8 cellular contexts compared by ENCODE assay signal in the genomic region with DNA sequence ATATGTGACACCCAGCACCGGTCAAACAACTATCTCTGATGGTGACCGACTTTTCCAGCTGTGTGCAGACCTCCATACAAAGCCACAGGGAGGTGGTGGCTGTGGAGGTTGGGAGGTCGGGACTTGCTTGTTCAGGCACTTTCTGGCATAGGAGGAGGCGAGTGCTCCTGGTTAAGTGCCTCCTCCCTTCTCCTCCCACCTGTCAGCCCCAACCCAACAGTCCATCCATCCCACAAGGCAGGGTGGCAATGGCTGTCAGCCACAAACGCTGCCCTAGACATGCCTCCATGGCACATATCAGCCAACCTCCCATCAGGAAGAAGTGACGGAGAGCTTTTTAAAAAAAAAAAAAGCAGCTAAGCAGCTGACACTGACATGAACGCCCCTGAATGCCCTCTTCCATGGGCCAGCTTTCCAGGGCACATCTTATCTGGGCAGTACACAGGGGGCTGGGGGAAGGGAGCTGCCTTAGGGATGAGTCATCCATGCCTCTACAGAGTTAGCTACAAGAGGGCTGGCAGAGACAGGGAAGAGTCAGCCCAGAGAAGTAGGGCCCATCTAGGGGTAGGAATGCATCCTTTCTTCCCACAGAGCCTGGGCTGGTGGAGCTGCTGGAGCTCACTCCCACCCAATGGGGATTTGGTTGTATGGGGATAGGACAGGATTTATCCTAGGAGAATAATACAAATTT. TPM values are rescaled to one million over a fixed set of nuclear protein-coding genes. Genes with fewer than 3 reads are reported as not detected.
DNase-seq lines count a peak whose midpoint lies in the region; ATAC-seq, FAIRE-seq and TF ChIP-seq lines count a peak whose summit lies in the region.

No MANE protein-coding gene starts in this region.

- H3K27me3 ChIP-seq in adipocyte (replicated peaks; ENCODE audit: control insufficient read depth, insufficient read depth, low read length), result no peaks in the 10 kb centered on the region
- no peaks in the 10 kb centered on the region for H3K27me3 ChIP-seq in right atrium auricular region

- peak overlapping the region; percentile 42 for H3K9ac ChIP-seq in adipocyte (ENCODE audit: low read length)

- CTCF ChIA-PET in A549 (lab: Yijun Ruan, JAX), result interaction anchor here (0.8 to 5.3 kb wide), 15 partner anchors 11 to 85 kb away, joined by 3 to 62 read pairs (median 5); partner anchors contain the start of gene NBEAL2

- 0 out of 3 replicates have a peak overlapping the region, but pooled peaks have one; percentile 6 for H3K4me3 ChIP-seq in A549
- H3K4me3 ChIP-seq in adipocyte (ENCODE audit: low read length), result peak overlapping the region; percentile 44
- H3K4me3 ChIP-seq in right atrium auricular region, result no peak overlapping the region
- H3K4me3 ChIP-seq in retinal pigment epithelial cell (ENCODE audit: low read length), result no peak overlapping the region

- WGBS in A549 (ENCODE audit: missing lambda C conversion rate), result 43% methylated on average over 6 of the region's 7 CpGs

- H3K27ac ChIP-seq in A549 (peak overlapping the region; percentile 85 to 88), right atrium auricular region (peak overlapping the region; percentile 85 to 91)

- H3K36me3 ChIP-seq in adipocyte (ENCODE audit: control insufficient read depth, insufficient read depth, low read length, severe bottlenecking), result peaks cover 27% of the 10 kb centered on the region
- peaks cover 19% of the 10 kb centered on the region for H3K36me3 ChIP-seq in right atrium auricular region

- no peak for FAIRE-seq in A549 (lab: Jason Lieb, UNC)

- TF ChIP-seq RAD21 in A549 (conservative IDR thresholded peaks at IDR 0.05 in 1 of 2, IDR thresholded peaks at IDR 0.05 in 1 of 2), result peak; percentile 14 to 15; a peak in 2 of 5 replicates

- no peak for TF ChIP-seq EP300 in A549 (IDR thresholded peaks at IDR 0.05)

- peaks cover 83% of the 10 kb centered on the region for H3K4me1 ChIP-seq in A549
- H3K4me1 ChIP-seq in adipocyte (ENCODE audit: control insufficient read depth, insufficient read depth, low read length), result peaks cover 69% of the 10 kb centered on the region
- H3K4me1 ChIP-seq in right atrium auricular region, result peaks cover 0 to 97% of the 10 kb centered on the region in 2 donors

- H3K9me3 ChIP-seq in A549 (no peaks in the 10 kb centered on the region), adipocyte (ENCODE audit: control insufficient read depth, low read length) (no peaks in the 10 kb centered on the region), right atrium auricular region (no peaks in the 10 kb centered on the region)

- H3K4me2 ChIP-seq in A549, result peak overlapping the region; percentile 70

- peak; percentile 34; the same call in 2 of the 3 replicates for TF ChIP-seq CTCF in A549 (IDR thresholded peaks at IDR 0.05)
- peak; percentile 19 to 70 for TF ChIP-seq CTCF in right atrium auricular region (IDR thresholded peaks at IDR 0.05)
- TF ChIP-seq CTCF in retinal pigment epithelial cell (conservative IDR thresholded peaks at IDR 0.05; ENCODE audit: low read depth, low read length), result peak; percentile 83
- TF ChIP-seq CTCF in GM20000 (IDR thresholded peaks at IDR 0.05; ENCODE audit: extremely low read depth, missing control alignments), result no peak

- POLR2A ChIA-PET in A549 (lab: Yijun Ruan, JAX), result interaction anchor here (0.8 to 2.3 kb wide), 5 partner anchors 9 to 44 kb away, joined by 3 to 33 read pairs (median 4); partner anchors contain the start of genes CCDC12 and NBEAL2

- TF ChIP-seq POLR2A in A549 (IDR thresholded peaks at IDR 0.05; ENCODE audit: low read length), result no peak

- peak; percentile 80 to 83 for DNase-seq in A549 (ENCODE audit: low read depth in 1 of 2, low spot score in 1 of 2)
- peak; percentile 91 for DNase-seq in HS-5 (ENCODE audit: low read depth)
- peak; percentile 97 for DNase-seq in adipocyte (ENCODE audit: low read depth)
- peak; percentile 95 for DNase-seq in right atrium auricular region (ENCODE audit: low spot score)
- DNase-seq in retinal pigment epithelial cell (ENCODE audit: low read depth), result peak; percentile 97
- no peak for DNase-seq in NCI-H1092 treated with DMSO at 0.1 percent for 48 hours (lab: John Stamatoyannopoulos, UW)
- no peak for DNase-seq in activated effector memory CD4-positive, alpha-beta T cell treated with anti-CD3 and anti-CD28 coated beads, Interleukin-2, amount 50 U/mL, for 16 hours
- DNase-seq in GM20000 (ENCODE audit: low spot score), result no peak

- ATAC-seq in A549, result peak; percentile 91 to 92

TF ChIP-seq in A549, 52 proteins besides CTCF, POLR2A, EP300 and RAD21:
- TF ChIP-seq CEBPB (IDR thresholded peaks at IDR 0.05) (no peak), HMGXB4 (CRISPR knock-in tag; IDR thresholded peaks at IDR 0.05; ENCODE audit: borderline replicate concordance) (no peak), MAX (IDR thresholded peaks at IDR 0.05) (peak; percentile 43), NFE2L2 (conservative IDR thresholded peaks at IDR 0.05; ENCODE audit: low read length) (no peak), POLR2AphosphoS2 (conservative IDR thresholded peaks at IDR 0.05; ENCODE audit: low read length) (no peak), ZNF302 (CRISPR knock-in tag; IDR thresholded peaks at IDR 0.05) (no peak), FOXS1 (CRISPR knock-in tag; IDR thresholded peaks at IDR 0.05) (no peak), JUN (IDR thresholded peaks at IDR 0.05) (0 out of 5 replicates have a peak, but pooled peaks of 1 of the 2 experiments have one; percentile 21), EHMT2 (IDR thresholded peaks at IDR 0.05; ENCODE audit: low read depth) (no peak), ELK1 (IDR thresholded peaks at IDR 0.05; ENCODE audit: low read depth, low read length) (no peak), FOSL2 (IDR thresholded peaks at IDR 0.05) (peak; percentile 66), FOSL2 (CRISPR knock-in tag; IDR thresholded peaks at IDR 0.05) (peak; percentile 97), SMC3 (IDR thresholded peaks at IDR 0.05) (peak; percentile 36; the same call in 2 of the 3 replicates), JUNB (IDR thresholded peaks at IDR 0.05) (peak; percentile 22; the same call in 1 of the 2 replicates)

RNA-seq across cellular contexts. Expression of gene CCDC12, which starts 41.2 kb away (rescaled TPM):
- polyA plus RNA-seq in A549 (2011; rRNA removed), result 21.7 and 34.8 TPM in 2 replicates
- 53.8 and 83.7 TPM in 2 replicates for polyA plus RNA-seq in A549 (2012; cell fraction: cytosol; rRNA removed)
- polyA plus RNA-seq in A549 (2012; cell fraction: nucleus; rRNA removed), result 44.0 and 54.7 TPM in 2 replicates
- polyA plus RNA-seq in A549 (2017; fragmentation: RNase III; extraction: RNeasy Plus Mini Kit Qiagen cat#74134 plus additional on column Dnase treatment), result 74.2 to 81.0 TPM (median 79.2 TPM) in 3 replicates
- polyA minus RNA-seq in A549 (2011; rRNA and poly(A)+ RNA removed), result 30.5 and 33.9 TPM in 2 replicates
- 10 to 100 TPM; 27.5 to 38.6 TPM for total RNA-seq in right atrium auricular region

RNA-seq across cellular contexts. Expression of gene NBEAL2, which starts 44.2 kb away (rescaled TPM):
- 9.6 and 13.3 TPM in 2 replicates for polyA plus RNA-seq in A549 (2011; rRNA removed)
- polyA plus RNA-seq in A549 (2012; cell fraction: cytosol; rRNA removed), result 45.5 and 60.4 TPM in 2 replicates
- 409 and 469 TPM in 2 replicates for polyA plus RNA-seq in A549 (2012; cell fraction: nucleus; rRNA removed)
- 43.4 to 54.0 TPM (median 47.3 TPM) in 3 replicates for polyA plus RNA-seq in A549 (2017; fragmentation: RNase III; extraction: RNeasy Plus Mini Kit Qiagen cat#74134 plus additional on column Dnase treatment)
- polyA minus RNA-seq in A549 (2011; rRNA and poly(A)+ RNA removed), result 14.9 and 24.5 TPM in 2 replicates
- total RNA-seq in right atrium auricular region, result 10 to 100 TPM in 1 of 2 donors, 1 to 10 TPM in 1; 7.5 to 15.3 TPM

RNA-seq across cellular contexts. Expression of gene PTH1R, which starts 57.8 kb away (rescaled TPM):
- polyA plus RNA-seq in A549 (2011; rRNA removed), result 0.20 and 0.45 TPM in 2 replicates
- 0.63 and 0.83 TPM in 2 replicates for polyA plus RNA-seq in A549 (2012; cell fraction: cytosol; rRNA removed)
- polyA plus RNA-seq in A549 (2012; cell fraction: nucleus; rRNA removed), result 1.7 and 2.2 TPM in 2 replicates
- 0.53 to 0.76 TPM (median 0.54 TPM) in 3 replicates for polyA plus RNA-seq in A549 (2017; fragmentation: RNase III; extraction: RNeasy Plus Mini Kit Qiagen cat#74134 plus additional on column Dnase treatment)
- polyA minus RNA-seq in A549 (2011; rRNA and poly(A)+ RNA removed), result 0.24 and 0.87 TPM in 2 replicates
- 10 to 100 TPM in 1 of 2 donors, 1 to 10 TPM in 1; 7.2 to 10.1 TPM for total RNA-seq in right atrium auricular region

Comparison
In these comparisons a context has a peak if more than half of its experiments do, and no peak if none do; other contexts are left out.
1. DNase-seq: peak in A549 (2 of 2), HS-5 (single experiment), adipocyte (single experiment), right atrium auricular region (single experiment) and retinal pigment epithelial cell (single experiment); none in NCI-H1092 treated with DMSO at 0.1 percent for 48 hours (single experiment), activated effector memory CD4-positive, alpha-beta T cell treated with anti-CD3 and anti-CD28 coated beads, Interleukin-2, amount 50 U/mL, for 16 hours (single experiment) and GM20000 (single experiment).
2. H3K4me3 ChIP-seq: peak in A549 (single experiment) and adipocyte (single experiment); none in right atrium auricular region (0 of 2) and retinal pigment epithelial cell (single experiment).